In genomic region chr4:101345271-101345595, GRCh38 we compare ENCODE assay signal across 8 cellular contexts. TPM values are rescaled to one million over a fixed set of nuclear protein-coding genes. Genes with fewer than 3 reads are reported as not detected.
A peak's percentile ranks its signal among the peaks of the same experiment; 100 is the strongest.
DNase-seq lines count a peak whose midpoint lies in the region; ATAC-seq, FAIRE-seq and TF ChIP-seq lines count a peak whose summit lies in the region.

No MANE protein-coding gene starts in this region.

- FAIRE-seq in GM12891 (lab: Jason Lieb, UNC): peak; percentile 85

- H3K27me3 ChIP-seq in breast epithelium (no peaks in the 10 kb centered on the region), upper lobe of left lung (no peaks in the 10 kb centered on the region)

- H3K9me2 ChIP-seq in OCI-LY7 (ENCODE audit: insufficient read depth, low read length): no peaks in the 10 kb centered on the region

- no peaks in the 10 kb centered on the region for H3K9me3 Mint-ChIP-seq in memory B cell

- 16 to 30% methylated on average over 3 of the region's 3 CpGs for WGBS in upper lobe of left lung, 2 donors

- TF ChIP-seq POLR2A in GM12891 (IDR thresholded peaks at IDR 0.05; ENCODE audit: low read depth, low read length): no peak
- TF ChIP-seq POLR2A in breast epithelium (IDR thresholded peaks at IDR 0.05): no peak
- TF ChIP-seq POLR2A in upper lobe of left lung (IDR thresholded peaks at IDR 0.05): no peak

- no peaks in the 10 kb centered on the region for H3K36me3 Mint-ChIP-seq in memory B cell

- peak overlapping the region; percentile 95 for H3K27ac Mint-ChIP-seq in memory B cell

- peak overlapping the region; percentile 97 for H3K4me3 Mint-ChIP-seq in memory B cell

- CTCF ChIA-PET in OCI-LY7 (lab: Charles Lee; ENCODE audit: unreplicated experiment): no interaction called here

- intact Hi-C loops in OCI-LY7 (cut with micrococcal nuclease; ENCODE audit: unreplicated experiment): loop anchor here (5.0 to 10.0 kb wide), 7 partner anchors 180 to 1528 kb away; partner anchors contain the start of genes DAPP1, DNAJB14 and UBE2D3
- intact Hi-C loops in breast epithelium (cut with DNase I; ENCODE audit: low total_unique reads): no loop called here

- H3K4me2 ChIP-seq in OCI-LY7 (ENCODE audit: low read length): peak overlapping the region; percentile 98

- TF ChIP-seq CTCF in OCI-LY7 (conservative IDR thresholded peaks at IDR 0.05; ENCODE audit: low read length) (no peak), breast epithelium (IDR thresholded peaks at IDR 0.05) (no peak), upper lobe of left lung (IDR thresholded peaks at IDR 0.05) (no peak)

- ATAC-seq in memory B cell (ENCODE audit: low read depth): no peak
- ATAC-seq in upper lobe of left lung (ENCODE audit: low FRiP score in 2 of 2): no peak

- H3K9me3 ChIP-seq in OCI-LY7 (ENCODE audit: low read length) (no peaks in the 10 kb centered on the region), breast epithelium (no peaks in the 10 kb centered on the region), upper lobe of left lung (no peaks in the 10 kb centered on the region)

- no TSS peak for BruUV-seq in OCI-LY7 (replicated peaks; lab: Mats Ljungman, UMichigan)

- H3K36me3 ChIP-seq in OCI-LY7 (ENCODE audit: insufficient read depth, low read length) (no peaks in the 10 kb centered on the region), breast epithelium (no peaks in the 10 kb centered on the region), upper lobe of left lung (no peaks in the 10 kb centered on the region)

- peaks cover 16% of the 10 kb centered on the region for H4K20me1 ChIP-seq in OCI-LY7 (ENCODE audit: insufficient read depth, low read length)

- peaks cover 31% of the 10 kb centered on the region for H3K4me1 Mint-ChIP-seq in memory B cell

- H3K27ac ChIP-seq in OCI-LY7 (ENCODE audit: low read depth, low read length, poor library complexity, severe bottlenecking) (no peak overlapping the region), breast epithelium (peak overlapping the region; percentile 93 to 96), upper lobe of left lung (peak overlapping the region in 3 of 4 donors; percentile 91 to 99 (median 99))

- peaks cover 20% of the 10 kb centered on the region for H3K4me1 ChIP-seq in OCI-LY7 (ENCODE audit: insufficient read depth, low read length, poor library complexity, severe bottlenecking)
- H3K4me1 ChIP-seq in breast epithelium: peaks cover 0 to 4% of the 10 kb centered on the region in 2 donors
- peaks cover 20 to 31% (median 25%) of the 10 kb centered on the region in 4 donors for H3K4me1 ChIP-seq in upper lobe of left lung

- H3K4me3 ChIP-seq in OCI-LY7 (ENCODE audit: low read depth, low read length, poor library complexity, severe bottlenecking): peak overlapping the region; percentile 75
- peak overlapping the region; percentile 88 to 92 (median 91) for H3K4me3 ChIP-seq in breast epithelium
- H3K4me3 ChIP-seq in upper lobe of left lung: peak overlapping the region; percentile 85 to 98 (median 95)

- DNase-seq in GM12891 (ENCODE audit: insufficient read length, low spot score): no peak
- peak; percentile 34 for DNase-seq in OCI-LY7 (ENCODE audit: low spot score)
- no peak for DNase-seq in breast epithelium (ENCODE audit: low spot score in 2 of 2)
- no peak for DNase-seq in memory B cell (ENCODE audit: low spot score in 2 of 2)
- DNase-seq in upper lobe of left lung: peak in 1 of 2 donors; percentile 20
- DNase-seq in ureter (ENCODE audit: low spot score): no peak
- DNase-seq in activated naive CD4-positive, alpha-beta T cell (lab: John Stamatoyannopoulos, UW): no peak
- DNase-seq in NCI-H1092 treated with DMSO at 0.1 percent for 48 hours (lab: John Stamatoyannopoulos, UW): no peak

- peak overlapping the region; percentile 43; the same call in 1 of the 2 replicates for H2AFZ ChIP-seq in OCI-LY7 (ENCODE audit: low read length)

- POLR2A ChIA-PET in OCI-LY7 (lab: Charles Lee): interaction anchor here (0.7 to 1.2 kb wide), 4 partner anchors 9 to 1346 kb away, joined by 3 to 4 read pairs (median 4); no protein-coding TSS in a partner anchor

- H3K79me2 ChIP-seq in OCI-LY7 (ENCODE audit: insufficient read depth, low read depth, low read length): no peaks in the 10 kb centered on the region

- no peaks in the 10 kb centered on the region for H3K27me3 Mint-ChIP-seq in memory B cell

- no peak for TF ChIP-seq EP300 in upper lobe of left lung (IDR thresholded peaks at IDR 0.05)

TF ChIP-seq in GM12891, 5 proteins besides CTCF, POLR2A, EP300 and RAD21:
- TF ChIP-seq POU2F2 (IDR thresholded peaks at IDR 0.05; ENCODE audit: low read depth, low read length): no peak

RNA-seq across cellular contexts. Expression of gene PPP3CA, which starts 2.1 kb away (rescaled TPM):
- 3.6 TPM for polyA plus RNA-seq in GM12891 (2012; ENCODE audit: low read depth, missing spikeins)
- 9.2 and 9.8 TPM in 2 replicates for total RNA-seq in OCI-LY7 (2014; rRNA removed; shearing (Covaris generic))
- total RNA-seq in OCI-LY7 (2022) (13.6 and 15.1 TPM in 2 replicates), breast epithelium (10 to 100 TPM; 32.4 to 59.6 (median 47.8) TPM), upper lobe of left lung (10 to 100 TPM; 28.3 to 62.0 (median 50.0) TPM), ureter (36.2 TPM)
